In genomic region chrX:73447311-73447794, GRCh38 we compare ENCODE assay signal across 29 cellular contexts. TPM values are rescaled to one million over a fixed set of nuclear protein-coding genes. Genes with fewer than 3 reads are reported as not detected.
DNase-seq lines count a peak whose midpoint lies in the region; ATAC-seq and TF ChIP-seq lines count a peak whose summit lies in the region.
"Had no signal": no experiment of that assay in that cellular context is flagged by ENCODE, and none has a peak within 500 bp of the region (broad histone marks: within the 10 kb centered on the region; RNA-seq: fewer than 3 reads in every experiment).

No MANE protein-coding gene starts in this region.

- no peak overlapping the region for H3K23ac ChIP-seq in neuronal stem cell (ENCODE audit: low read depth, low read length, poor library complexity)

- no peak overlapping the region for H3K14ac ChIP-seq in neuronal stem cell (ENCODE audit: low read length)

- H2BK120ac ChIP-seq in neuronal stem cell (ENCODE audit: low read depth, low read length): no peak overlapping the region

- H3K9ac ChIP-seq in HUES48 (ENCODE audit: low read depth, low read length) (no peak overlapping the region), neuronal stem cell (ENCODE audit: low read depth, low read length, poor library complexity) (no peak overlapping the region)
- H3K9ac ChIP-seq: GM23248 had no signal

- POLR2A ChIA-PET in activated CD4-positive, alpha-beta T cell treated with anti-CD3 and anti-CD28 coated beads for 36 hours (lab: Charles Lee): no interaction called here

- no peak overlapping the region for H3K27ac ChIP-seq in HUES48 (ENCODE audit: low read depth, low read length)
- H3K27ac ChIP-seq in neuronal stem cell (replicated peaks; ENCODE audit: low read length): no peak overlapping the region
- no peak overlapping the region for H3K27ac ChIP-seq in prostate gland
- H3K27ac ChIP-seq: GM23248, right lobe of liver, suprapubic skin had no signal

- H3K79me1 ChIP-seq in neuronal stem cell (ENCODE audit: low read depth, low read length): no peaks in the 10 kb centered on the region

- CTCF ChIA-PET in activated CD4-positive, alpha-beta T cell treated with anti-CD3 and anti-CD28 coated beads for 36 hours (lab: Charles Lee): no interaction called here

- no peak overlapping the region for H3K18ac ChIP-seq in neuronal stem cell (ENCODE audit: low read length)

- H3K4me3 Mint-ChIP-seq in activated CD4-positive, alpha-beta T cell treated with anti-CD3 and anti-CD28 coated beads for 36 hours: no peak overlapping the region
- no peak overlapping the region for H3K4me3 Mint-ChIP-seq in activated CD4-positive, alpha-beta T cell treated with anti-CD3 and anti-CD28 coated beads, Interleukin-2, amount 10 ng/mL, durations not matched to agents 24 days and 14 days
- H3K4me3 Mint-ChIP-seq: CD4-positive, CD25-positive, alpha-beta regulatory T cell; IgD-negative memory B cell; stimulated activated memory B cell treated with anti-CD40 and anti-IgM and Interleukin-4, amounts not matched to agents 10 μg/mL and 1 μg/mL and 100 μg/mL, for 72 hours had no signal

- DNase-seq in activated CD4-positive, alpha-beta T cell treated with anti-CD3 and anti-CD28 coated beads for 36 hours: peak; percentile 13
- no peak for DNase-seq in activated CD4-positive, alpha-beta T cell treated with anti-CD3 and anti-CD28 coated beads, Interleukin-2, amount 10 ng/mL, durations not matched to agents 24 days and 14 days
- DNase-seq in epithelial cell of esophagus (ENCODE audit: low read depth) (peak; percentile 0), neuronal stem cell (ENCODE audit: low spot score) (peak; percentile 27), prostate gland (ENCODE audit: low spot score) (no peak)
- DNase-seq: 8988T; caudate nucleus; CD4-positive, CD25-positive, alpha-beta regulatory T cell; dermis blood vessel endothelial cell; GM23248; NCI-H1092 treated with DMSO at 0.1 percent for 48 hours; NCI-H187; NCI-H526; SHP77 treated with DMSO at 0.1 percent for 48 hours; stimulated activated CD4-positive, alpha-beta T cell treated with anti-CD3 and anti-CD28 coated beads, Interleukin-12 subunit alpha, Interleukin-12 subunit beta, amount 100 ng/mL, for 4 hours; stimulated activated CD4-positive, alpha-beta T cell treated with anti-CD3 and anti-CD28 coated beads, Interleukin-4, amount 100 ng/mL, for 24 hours had no signal

- H3K9me3 ChIP-seq in HUES48 (ENCODE audit: control insufficient read depth, insufficient read depth, low read length): peaks cover 6% of the 10 kb centered on the region
- no peaks in the 10 kb centered on the region for H3K9me3 ChIP-seq in neuronal stem cell (replicated peaks in 1 of 2; ENCODE audit: control insufficient read depth in 2 of 2, insufficient read depth in 1 of 2, low read depth in 1 of 2, low read length in 2 of 2)
- no peaks in the 10 kb centered on the region for H3K9me3 ChIP-seq in prostate gland
- H3K9me3 ChIP-seq: right lobe of liver, suprapubic skin had no signal

- H3K4me2 ChIP-seq in neuronal stem cell (ENCODE audit: insufficient read depth, low read length, poor library complexity, severe bottlenecking): peak overlapping the region; percentile 40

- H2AK5ac ChIP-seq in neuronal stem cell (ENCODE audit: low read depth, low read length): no peak overlapping the region

- H3K36me3 ChIP-seq in HUES48 (ENCODE audit: control insufficient read depth, insufficient read depth, low read length): no peaks in the 10 kb centered on the region
- H3K36me3 ChIP-seq in neuronal stem cell (replicated peaks in 1 of 2; ENCODE audit: control insufficient read depth in 2 of 2, insufficient read depth in 2 of 2, low read length in 2 of 2): no peaks in the 10 kb centered on the region
- no peaks in the 10 kb centered on the region for H3K36me3 ChIP-seq in prostate gland
- H3K36me3 ChIP-seq: right lobe of liver, suprapubic skin had no signal

- ATAC-seq in activated CD4-positive, alpha-beta T cell treated with anti-CD3 and anti-CD28 coated beads for 36 hours: no peak
- ATAC-seq in HG02642 (IDR thresholded peaks at IDR 0.05; ENCODE audit: poor library complexity, unreplicated experiment) (no peak), GM21825 (IDR thresholded peaks at IDR 0.05; ENCODE audit: unreplicated experiment) (no peak)
- ATAC-seq: GM12878; Panc1; right lobe of liver; stimulated activated memory B cell treated with anti-CD40 and anti-IgM and Interleukin-4, amounts not matched to agents 10 μg/mL and 1 μg/mL and 100 μg/mL, for 72 hours had no signal

- H4K8ac ChIP-seq in neuronal stem cell (ENCODE audit: low read depth, low read length): no peak overlapping the region

- intact Hi-C loops in activated CD4-positive, alpha-beta T cell treated with anti-CD3 and anti-CD28 coated beads for 36 hours (cut with DNase I, micrococcal nuclease): no loop called here
- intact Hi-C loops in activated CD4-positive, alpha-beta T cell treated with anti-CD3 and anti-CD28 coated beads, Interleukin-2, amount 10 ng/mL, durations not matched to agents 24 days and 14 days (cut with micrococcal nuclease): no loop called here
- intact Hi-C loops in prostate gland (cut with DNase I): no loop called here

- H3K36me3 Mint-ChIP-seq in activated CD4-positive, alpha-beta T cell treated with anti-CD3 and anti-CD28 coated beads for 36 hours (ENCODE audit: low read depth): no peaks in the 10 kb centered on the region
- H3K36me3 Mint-ChIP-seq in activated CD4-positive, alpha-beta T cell treated with anti-CD3 and anti-CD28 coated beads, Interleukin-2, amount 10 ng/mL, durations not matched to agents 24 days and 14 days (ENCODE audit: low read depth): no peaks in the 10 kb centered on the region
- H3K36me3 Mint-ChIP-seq: activated naive CD8-positive, alpha-beta T cell; CD4-positive, CD25-positive, alpha-beta regulatory T cell; IgD-negative memory B cell; stimulated activated memory B cell treated with anti-CD40 and anti-IgM and Interleukin-4, amounts not matched to agents 10 μg/mL and 1 μg/mL and 100 μg/mL, for 72 hours had no signal

- H2AFZ ChIP-seq in neuronal stem cell (ENCODE audit: low read length): no peak overlapping the region
- H2AFZ ChIP-seq: GM23248 had no signal

- no peak overlapping the region for H4K91ac ChIP-seq in neuronal stem cell (ENCODE audit: low read depth, low read length, poor library complexity)

- whole genome bisulfite sequencing in neuronal stem cell (ENCODE audit: extremely low coverage in 2 of 2, insufficient read length in 2 of 2, insufficient replicate concordance in 1 of 2), 2 donors: no CpG with 5 or more reads among the region's 34 CpGs
- 38% methylated on average over 10 of the region's 34 CpGs for WGBS in prostate gland

- peaks cover 28% of the 10 kb centered on the region for H3K27me3 Mint-ChIP-seq in activated CD4-positive, alpha-beta T cell treated with anti-CD3 and anti-CD28 coated beads for 36 hours
- peaks cover 20% of the 10 kb centered on the region for H3K27me3 Mint-ChIP-seq in activated CD4-positive, alpha-beta T cell treated with anti-CD3 and anti-CD28 coated beads, Interleukin-2, amount 10 ng/mL, durations not matched to agents 24 days and 14 days

- H3K4me1 ChIP-seq in HUES48 (ENCODE audit: control insufficient read depth, insufficient read depth, low read length) (peaks cover 15% of the 10 kb centered on the region), neuronal stem cell (ENCODE audit: control insufficient read depth in 2 of 2, insufficient read depth in 1 of 2, low read depth in 1 of 2, low read length in 2 of 2) (peaks cover 0 to 5% of the 10 kb centered on the region in 2 donors), prostate gland (replicated peaks) (no peaks in the 10 kb centered on the region)
- H3K4me1 ChIP-seq: right lobe of liver had no signal

- H3K4me1 Mint-ChIP-seq in activated CD4-positive, alpha-beta T cell treated with anti-CD3 and anti-CD28 coated beads for 36 hours: peaks cover 5% of the 10 kb centered on the region
- no peaks in the 10 kb centered on the region for H3K4me1 Mint-ChIP-seq in activated CD4-positive, alpha-beta T cell treated with anti-CD3 and anti-CD28 coated beads, Interleukin-2, amount 10 ng/mL, durations not matched to agents 24 days and 14 days
- H3K4me1 Mint-ChIP-seq: stimulated activated memory B cell treated with anti-CD40 and anti-IgM and Interleukin-4, amounts not matched to agents 10 μg/mL and 1 μg/mL and 100 μg/mL, for 72 hours had no signal

- no peak overlapping the region for H2BK12ac ChIP-seq in neuronal stem cell (ENCODE audit: low read length)

- TF ChIP-seq CTCF in epithelial cell of esophagus (IDR thresholded peaks at IDR 0.05; ENCODE audit: insufficient read depth, low read depth, low read length, missing control alignments) (no peak), prostate gland (IDR thresholded peaks at IDR 0.05) (no peak)

- no peaks in the 10 kb centered on the region for H3K9me3 Mint-ChIP-seq in activated CD4-positive, alpha-beta T cell treated with anti-CD3 and anti-CD28 coated beads for 36 hours (ENCODE audit: low read depth)
- peaks cover 2% of the 10 kb centered on the region for H3K9me3 Mint-ChIP-seq in activated CD4-positive, alpha-beta T cell treated with anti-CD3 and anti-CD28 coated beads, Interleukin-2, amount 10 ng/mL, durations not matched to agents 24 days and 14 days
- H3K9me3 Mint-ChIP-seq: activated T-helper 2 cell treated with anti-CD3 and anti-CD28 coated beads, Interferon-gamma antibody, Interleukin-2, Interleukin-4, amounts not matched to agents 10 μg/mL and 5 μg/mL and 100 μg/mL, durations not matched to agents 14 hours and 24 hours and 36 hours; IgD-negative memory B cell had no signal

- H3K4ac ChIP-seq in neuronal stem cell (ENCODE audit: low read length): no peak overlapping the region

- H3K27me3 ChIP-seq in HUES48 (ENCODE audit: control insufficient read depth, insufficient read depth, low read length) (peaks cover 85% of the 10 kb centered on the region), neuronal stem cell (ENCODE audit: control insufficient read depth in 3 of 3, insufficient read depth in 3 of 3, low read depth in 1 of 3, low read length in 3 of 3) (peaks cover 0 to 28% (median 10%) of the 10 kb centered on the region in 3 experiments), prostate gland (replicated peaks; ENCODE audit: insufficient read depth) (no peaks in the 10 kb centered on the region)

- no peak overlapping the region for H3K27ac Mint-ChIP-seq in activated CD4-positive, alpha-beta T cell treated with anti-CD3 and anti-CD28 coated beads for 36 hours
- no peak overlapping the region for H3K27ac Mint-ChIP-seq in activated CD4-positive, alpha-beta T cell treated with anti-CD3 and anti-CD28 coated beads, Interleukin-2, amount 10 ng/mL, durations not matched to agents 24 days and 14 days
- H3K27ac Mint-ChIP-seq: activated naive CD8-positive, alpha-beta T cell; activated T-helper 2 cell treated with anti-CD3 and anti-CD28 coated beads, Interferon-gamma antibody, Interleukin-2, Interleukin-4, amounts not matched to agents 10 μg/mL and 5 μg/mL and 100 μg/mL, durations not matched to agents 14 hours and 24 hours and 36 hours; CD4-positive, CD25-positive, alpha-beta regulatory T cell; stimulated activated memory B cell treated with anti-CD40 and anti-IgM and Interleukin-4, amounts not matched to agents 10 μg/mL and 1 μg/mL and 100 μg/mL, for 72 hours had no signal

- H2BK5ac ChIP-seq in neuronal stem cell (ENCODE audit: low read length): no peak overlapping the region

- H3K4me3 ChIP-seq in HUES48 (ENCODE audit: low read depth, low read length) (peak overlapping the region; percentile 30; the same call in 1 of the 2 replicates), epithelial cell of esophagus (ENCODE audit: low read length) (no peak overlapping the region), neuronal stem cell (ENCODE audit: low read length in 2 of 2) (no peak overlapping the region), prostate gland (no peak overlapping the region)
- H3K4me3 ChIP-seq: GM12878, GM23248, right lobe of liver, suprapubic skin had no signal

- no peak overlapping the region for H2BK15ac ChIP-seq in neuronal stem cell (ENCODE audit: low read length)

- TF ChIP-seq POLR2A in prostate gland (IDR thresholded peaks at IDR 0.05): no peak

RNA-seq across cellular contexts. Expression of gene CDX4, which starts 0.5 kb away (rescaled TPM):
- not detected for total RNA-seq in activated CD4-positive, alpha-beta T cell treated with anti-CD3 and anti-CD28 coated beads for 36 hours
- not detected in 2 replicates for total RNA-seq in activated CD4-positive, alpha-beta T cell treated with anti-CD3 and anti-CD28 coated beads, Interleukin-2, amount 10 ng/mL, durations not matched to agents 24 days and 14 days
- polyA plus RNA-seq in neuronal stem cell (2013, experiment 1 of 2): not detected
- 0.03 TPM for polyA plus RNA-seq in neuronal stem cell (2013, experiment 2 of 2)
- under 1 TPM in 1 of 2 donors, not detected in 1; 0.45 TPM for total RNA-seq in prostate gland
- total RNA-seq: activated T-helper 2 cell treated with anti-CD3 and anti-CD28 coated beads, Interferon-gamma antibody, Interleukin-2, Interleukin-4, amounts not matched to agents 10 μg/mL and 5 μg/mL and 100 μg/mL, durations not matched to agents 14 hours and 24 hours and 36 hours; CD4-positive, CD25-positive, alpha-beta regulatory T cell; dermis blood vessel endothelial cell; GM12878; GM23248; right lobe of liver; urinary bladder had no signal
- polyA plus RNA-seq: CD4-positive, CD25-positive, alpha-beta regulatory T cell; GM12878; GM23248; IgD-negative memory B cell; neural cell; urinary bladder had no signal

Comparison
In these comparisons a context has a peak if more than half of its experiments do, and no peak if none do; other contexts are left out.
1. DNase-seq: peak in activated CD4-positive, alpha-beta T cell treated with anti-CD3 and anti-CD28 coated beads for 36 hours (single experiment), epithelial cell of esophagus (single experiment) and neuronal stem cell (single experiment); none in activated CD4-positive, alpha-beta T cell treated with anti-CD3 and anti-CD28 coated beads, Interleukin-2, amount 10 ng/mL, durations not matched to agents 24 days and 14 days (single experiment) and prostate gland (single experiment).